ENCODE assay signal across 9 cellular contexts in genomic region chr12:9760699-9761406, GRCh38. TPM values are rescaled to one million over a fixed set of nuclear protein-coding genes. Genes with fewer than 3 reads are reported as not detected.
DNase-seq lines count a peak whose midpoint lies in the region; ATAC-seq and TF ChIP-seq lines count a peak whose summit lies in the region.
"Had no signal": no experiment of that assay in that cellular context is flagged by ENCODE, and none has a peak within 500 bp of the region (broad histone marks: within the 10 kb centered on the region; RNA-seq: fewer than 3 reads in every experiment).

TSS of gene CD69 (minus strand) at chr12:9760901. CDS start at chr12:9760820, 81 bp downstream.

- peak; percentile 37 for ATAC-seq in HG02571 (IDR thresholded peaks at IDR 0.05; ENCODE audit: unreplicated experiment)
- ATAC-seq in Panc1: 0 out of 2 replicates have a peak, but pooled peaks have one; percentile 38
- peak; percentile 71 to 82 for ATAC-seq in natural killer cell treated with Interleukin-12 subunit alpha and Interleukin-12 subunit beta and Interleukin-15 and Interleukin-18, amount 100 ng/mL, for 72 hours

- DNase-seq in GM06990 (ENCODE audit: extremely low read depth, insufficient read length) (peak; percentile 66), Panc1 (ENCODE audit: low read depth, low spot score) (no peak), NCI-H774 (lab: John Stamatoyannopoulos, UW) (no peak), chondrocyte (ENCODE audit: low spot score) (no peak), NCI-H1694 (lab: John Stamatoyannopoulos, UW) (no peak)
- peak; percentile 71 for DNase-seq in activated gamma-delta T cell treated with anti-CD3 and anti-CD28 coated beads, Interleukin-2, amount 50 U/mL, for 16 hours (ENCODE audit: low read depth)
- DNase-seq in natural killer cell treated with Interleukin-12 subunit alpha and Interleukin-12 subunit beta and Interleukin-15 and Interleukin-18, amount 100 ng/mL, for 72 hours (ENCODE audit: low spot score): peak; percentile 88
- DNase-seq: heart left ventricle had no signal

- POLR2A ChIA-PET in Panc1 (lab: Charles Lee): interaction anchor here (0.6 kb wide), 1 partner anchor 90 kb away, joined by 3 read pairs; no protein-coding TSS in a partner anchor

- intact Hi-C loops in Panc1 (cut with micrococcal nuclease; ENCODE audit: unreplicated experiment): no loop called here

- no peaks in the 10 kb centered on the region; the same call in 1 of the 2 replicates for H3K4me1 ChIP-seq in Panc1 (ENCODE audit: control insufficient read depth, insufficient read depth, low read length)

- in situ Hi-C loops in Panc1 (cut with HindIII; ENCODE audit: low pct_unique_long_range_greater_than_20kb, low sequenced_read_pairs): no loop called here

- BruUV-seq in Panc1 (replicated peaks; lab: Mats Ljungman, UMichigan): no TSS peak

- H3K36me3 ChIP-seq in GM06990 (ENCODE audit: control insufficient read depth, insufficient read depth, low read length) (no peaks in the 10 kb centered on the region; the same call in 1 of the 2 replicates), Panc1 (ENCODE audit: control insufficient read depth, insufficient read depth, low read length) (no peaks in the 10 kb centered on the region)
- H3K36me3 ChIP-seq: heart left ventricle had no signal

- TF ChIP-seq CTCF in GM06990 (IDR thresholded peaks at IDR 0.05; ENCODE audit: insufficient read depth, low read length, poor library complexity, severe bottlenecking): no peak
- no peak for TF ChIP-seq CTCF in Panc1 (IDR thresholded peaks at IDR 0.05)
- TF ChIP-seq CTCF in chondrocyte (IDR thresholded peaks at IDR 0.05): no peak

- H3K36me3 Mint-ChIP-seq in natural killer cell treated with Interleukin-12 subunit alpha and Interleukin-12 subunit beta and Interleukin-15 and Interleukin-18, amount 100 ng/mL, for 72 hours: peaks cover 36% of the 10 kb centered on the region
- no peaks in the 10 kb centered on the region for H3K36me3 Mint-ChIP-seq in chondrocyte (ENCODE audit: low read depth)

- no peaks in the 10 kb centered on the region for H3K9me3 ChIP-seq in Panc1 (ENCODE audit: control insufficient read depth, insufficient read depth, low read depth, low read length)
- H3K9me3 ChIP-seq: heart left ventricle had no signal

- H3K4me1 Mint-ChIP-seq in natural killer cell treated with Interleukin-12 subunit alpha and Interleukin-12 subunit beta and Interleukin-15 and Interleukin-18, amount 100 ng/mL, for 72 hours (ENCODE audit: low read depth in 2 of 2): peaks cover 55 to 75% of the 10 kb centered on the region in 2 donors
- H3K4me1 Mint-ChIP-seq in chondrocyte (ENCODE audit: low read depth): no peaks in the 10 kb centered on the region

- H3K9me3 Mint-ChIP-seq in natural killer cell treated with Interleukin-12 subunit alpha and Interleukin-12 subunit beta and Interleukin-15 and Interleukin-18, amount 100 ng/mL, for 72 hours: no peaks in the 10 kb centered on the region
- no peaks in the 10 kb centered on the region for H3K9me3 Mint-ChIP-seq in chondrocyte (ENCODE audit: low read depth)

- H3K27ac ChIP-seq in Panc1 (ENCODE audit: low read length): no peak within 1 kb of the TSS

- H3K27me3 ChIP-seq in GM06990 (replicated peaks; ENCODE audit: control insufficient read depth, insufficient read depth, low read length): no peaks in the 10 kb centered on the region
- H3K27me3 ChIP-seq in Panc1 (ENCODE audit: control insufficient read depth, insufficient read depth, low read length): no peaks in the 10 kb centered on the region
- H3K27me3 ChIP-seq: heart left ventricle had no signal

- peak within 1 kb of the TSS; percentile 91 to 96 for H3K27ac Mint-ChIP-seq in natural killer cell treated with Interleukin-12 subunit alpha and Interleukin-12 subunit beta and Interleukin-15 and Interleukin-18, amount 100 ng/mL, for 72 hours
- H3K27ac Mint-ChIP-seq in chondrocyte (ENCODE audit: unreplicated experiment): no peak within 1 kb of the TSS

- CTCF ChIA-PET in Panc1 (lab: Charles Lee): interaction anchor here (1.1 kb wide), 1 partner anchor 11 kb away, joined by 3 read pairs; no protein-coding TSS in a partner anchor

- H3K4me3 Mint-ChIP-seq in natural killer cell treated with Interleukin-12 subunit alpha and Interleukin-12 subunit beta and Interleukin-15 and Interleukin-18, amount 100 ng/mL, for 72 hours: peak within 1 kb of the TSS; percentile 96
- H3K4me3 Mint-ChIP-seq in chondrocyte (ENCODE audit: unreplicated experiment): no peak within 1 kb of the TSS

- H3K27me3 Mint-ChIP-seq in natural killer cell treated with Interleukin-12 subunit alpha and Interleukin-12 subunit beta and Interleukin-15 and Interleukin-18, amount 100 ng/mL, for 72 hours: no peaks in the 10 kb centered on the region
- no peaks in the 10 kb centered on the region for H3K27me3 Mint-ChIP-seq in chondrocyte (ENCODE audit: low read depth)

- H3K4me3 ChIP-seq in GM06990 (replicated peaks; ENCODE audit: low read depth, low read length): peak within 1 kb of the TSS; percentile 71
- H3K4me3 ChIP-seq in Panc1 (ENCODE audit: low read depth in 2 of 2, low read length in 2 of 2): peak within 1 kb of the TSS in 1 of 2 experiments; percentile 31; a peak in 1 of 4 replicates

RNA-seq across cellular contexts. Expression of gene CD69, which starts in this region (rescaled TPM):
- 0.98 TPM for total RNA-seq in Panc1 (2021; ENCODE audit: unreplicated experiment)
- polyA plus RNA-seq in Panc1 (2012; ENCODE audit: insufficient read length): 0.22 TPM
- total RNA-seq in natural killer cell treated with Interleukin-12 subunit alpha and Interleukin-12 subunit beta and Interleukin-15 and Interleukin-18, amount 100 ng/mL, for 72 hours: 10 to 100 TPM; 53.6 to 55.6 TPM
- total RNA-seq in chondrocyte: not detected in 3 replicates

Comparison
In these comparisons a context has a peak if more than half of its experiments do, and no peak if none do; other contexts are left out.
1. RNA of gene CD69 (total RNA-seq): 53.6 to 55.6 TPM in natural killer cell treated with Interleukin-12 subunit alpha and Interleukin-12 subunit beta and Interleukin-15 and Interleukin-18, amount 100 ng/mL, for 72 hours; 0.98 TPM in Panc1 (single experiment) and not detected in chondrocyte; every median in the first group is over 10 times any median in the second.
2. Peak in ATAC-seq in Panc1; RNA of the gene not detected or under 1 TPM.
3. DNase-seq: peak in GM06990 (single experiment), activated gamma-delta T cell treated with anti-CD3 and anti-CD28 coated beads, Interleukin-2, amount 50 U/mL, for 16 hours (single experiment) and natural killer cell treated with Interleukin-12 subunit alpha and Interleukin-12 subunit beta and Interleukin-15 and Interleukin-18, amount 100 ng/mL, for 72 hours (single experiment); none in Panc1 (single experiment), NCI-H774 (single experiment), chondrocyte (single experiment) and NCI-H1694 (single experiment).
4. Peak in every context shown above with its lines, with median percentiles within 50 percentile points of each other: ATAC-seq.